ENCODE assay signal across 8 cellular contexts in genomic region chr12:4538207-4539160, GRCh38. TPM values are rescaled to one million over a fixed set of nuclear protein-coding genes. Genes with fewer than 3 reads are reported as not detected.
DNase-seq lines count a peak whose midpoint lies in the region; ATAC-seq and TF ChIP-seq lines count a peak whose summit lies in the region.

Gene RAD51AP1, plus strand, starts transcription at chr12:4538890. Its CDS starts 50 bp downstream, at chr12:4538940.

- peak within 1 kb of the TSS; percentile 95 for H3K4me3 ChIP-seq in GM08714 (ENCODE audit: low read length)
- peak within 1 kb of the TSS; percentile 91 for H3K4me3 ChIP-seq in thoracic aorta

- H3K27ac Mint-ChIP-seq in activated naive CD8-positive, alpha-beta T cell: peak within 1 kb of the TSS; percentile 99

- no peaks in the 10 kb centered on the region for H3K27me3 ChIP-seq in thoracic aorta (replicated peaks; ENCODE audit: insufficient read depth)

- H3K4me3 Mint-ChIP-seq in activated naive CD8-positive, alpha-beta T cell: peak within 1 kb of the TSS; percentile 99

- TF ChIP-seq CTCF in omental fat pad (IDR thresholded peaks at IDR 0.05): no peak
- no peak for TF ChIP-seq CTCF in thoracic aorta (IDR thresholded peaks at IDR 0.05)

- no peaks in the 10 kb centered on the region for H3K9me3 ChIP-seq in thoracic aorta

- H3K4me1 ChIP-seq in thoracic aorta (ENCODE audit: control insufficient read depth in 1 of 2, low read depth in 2 of 2): peaks cover 7 to 18% of the 10 kb centered on the region in 2 donors

- peak within 1 kb of the TSS; percentile 94 to 96 for H3K27ac ChIP-seq in thoracic aorta

- DNase-seq in NCI-H1105 (lab: John Stamatoyannopoulos, UW) (peak; percentile 97), SKM-1 treated with dmso at 0.1 percent for 144 hours (lab: John Stamatoyannopoulos, UW; ENCODE audit: unreplicated experiment) (peak; percentile 72), glomerular visceral epithelial cell (ENCODE audit: extremely low spot score) (peak; percentile 95), omental fat pad (ENCODE audit: low spot score) (peak; percentile 71), thoracic aorta (ENCODE audit: low spot score) (peak; percentile 73)

- peaks cover 28% of the 10 kb centered on the region for H3K4me1 Mint-ChIP-seq in activated naive CD8-positive, alpha-beta T cell (ENCODE audit: low read depth)

- ATAC-seq in HG02623 (IDR thresholded peaks at IDR 0.05; ENCODE audit: unreplicated experiment): peak; percentile 77
- peak; percentile 99 for ATAC-seq in omental fat pad (ENCODE audit: low FRiP score)
- ATAC-seq in thoracic aorta (ENCODE audit: insufficient number of reproducible peaks, low FRiP score, low read depth): peak; percentile 92

- no peaks in the 10 kb centered on the region for H3K9me3 Mint-ChIP-seq in activated naive CD8-positive, alpha-beta T cell (ENCODE audit: low read depth)

- no peaks in the 10 kb centered on the region for H3K27me3 Mint-ChIP-seq in activated naive CD8-positive, alpha-beta T cell

- peaks cover under 1% of the 10 kb centered on the region for H3K36me3 ChIP-seq in thoracic aorta

- no peaks in the 10 kb centered on the region for H3K36me3 Mint-ChIP-seq in activated naive CD8-positive, alpha-beta T cell

RNA-seq across cellular contexts. Expression of gene RAD51AP1, which starts in this region (rescaled TPM):
- total RNA-seq in omental fat pad (1 to 10 TPM; 1.1 to 3.2 (median 1.5) TPM), thoracic aorta (10 to 100 TPM in 1 of 2 donors, not detected in 1; 10.2 TPM)

Comparison
In these comparisons a context has a peak if more than half of its experiments do, and no peak if none do; other contexts are left out.
1. Peak in every context shown above with its lines: DNase-seq, ATAC-seq, H3K4me3 ChIP-seq and H3K27ac ChIP-seq.